Comparison of ENCODE assay signal across 11 cellular contexts in genomic region chr21:43734830-43735229, GRCh38. TPM values are rescaled to one million over a fixed set of nuclear protein-coding genes. Genes with fewer than 3 reads are reported as not detected.
DNase-seq lines count a peak whose midpoint lies in the region; ATAC-seq and TF ChIP-seq lines count a peak whose summit lies in the region.
"Had no signal": no experiment of that assay in that cellular context is flagged by ENCODE, and none has a peak within 500 bp of the region (broad histone marks: within the 10 kb centered on the region; RNA-seq: fewer than 3 reads in every experiment).

No MANE protein-coding gene starts in this region.

- DNase-seq in AG08396 (ENCODE audit: low spot score) (peak; percentile 62), SW480 (ENCODE audit: low spot score) (peak; percentile 84), fibroblast of mammary gland (ENCODE audit: low read depth) (peak; percentile 72), nephron progenitor cell (no peak), mucosa of descending colon (no peak), ecto neural progenitor cell (ENCODE audit: low spot score) (no peak)
- DNase-seq in activated CD4-positive, alpha-beta T cell treated with anti-CD3 and anti-CD28 coated beads for 36 hours: no peak
- DNase-seq: activated T-cell treated with anti-CD3 and anti-CD28 coated beads, Interleukin-2, amount 50 U/mL, for 1 hour; HCEC 1CT had no signal

- ATAC-seq in mucosa of descending colon (no peak), GM21381 (IDR thresholded peaks at IDR 0.05; ENCODE audit: unreplicated experiment) (no peak)
- ATAC-seq in activated CD4-positive, alpha-beta T cell treated with anti-CD3 and anti-CD28 coated beads for 36 hours: no peak
- ATAC-seq: K562 had no signal

- H3K4me3 Mint-ChIP-seq in nephron progenitor cell: no peak overlapping the region
- H3K4me3 Mint-ChIP-seq in activated CD4-positive, alpha-beta T cell treated with anti-CD3 and anti-CD28 coated beads for 36 hours: no peak overlapping the region

- no peaks in the 10 kb centered on the region for H3K9me3 Mint-ChIP-seq in nephron progenitor cell
- H3K9me3 Mint-ChIP-seq in activated CD4-positive, alpha-beta T cell treated with anti-CD3 and anti-CD28 coated beads for 36 hours (ENCODE audit: low read depth): no peaks in the 10 kb centered on the region

- peaks cover 38% of the 10 kb centered on the region for H3K4me1 ChIP-seq in mucosa of descending colon (ENCODE audit: low read depth)

- no peak overlapping the region for H3K4me3 ChIP-seq in fibroblast of mammary gland (ENCODE audit: control insufficient read depth, low read depth, low read length)
- H3K4me3 ChIP-seq in mucosa of descending colon: no peak overlapping the region
- H3K4me3 ChIP-seq: K562 had no signal

- peak overlapping the region; percentile 51 for H3K27ac Mint-ChIP-seq in nephron progenitor cell
- H3K27ac Mint-ChIP-seq in activated CD4-positive, alpha-beta T cell treated with anti-CD3 and anti-CD28 coated beads for 36 hours: no peak overlapping the region

- intact Hi-C loops in mucosa of descending colon (cut with DNase I, micrococcal nuclease): no loop called here
- intact Hi-C loops in activated CD4-positive, alpha-beta T cell treated with anti-CD3 and anti-CD28 coated beads for 36 hours (cut with DNase I, micrococcal nuclease): no loop called here

- H3K36me3 Mint-ChIP-seq in nephron progenitor cell (ENCODE audit: low read depth): peaks cover 11% of the 10 kb centered on the region
- peaks cover 10% of the 10 kb centered on the region for H3K36me3 Mint-ChIP-seq in activated CD4-positive, alpha-beta T cell treated with anti-CD3 and anti-CD28 coated beads for 36 hours (ENCODE audit: low read depth)

- no peaks in the 10 kb centered on the region for H3K9me3 ChIP-seq in mucosa of descending colon

- no peaks in the 10 kb centered on the region for H3K27me3 Mint-ChIP-seq in nephron progenitor cell (ENCODE audit: low read depth, poor library complexity)
- H3K27me3 Mint-ChIP-seq in activated CD4-positive, alpha-beta T cell treated with anti-CD3 and anti-CD28 coated beads for 36 hours: no peaks in the 10 kb centered on the region

- CTCF ChIA-PET in activated CD4-positive, alpha-beta T cell treated with anti-CD3 and anti-CD28 coated beads for 36 hours (lab: Charles Lee): interaction anchor here (0.7 to 1.6 kb wide), 2 partner anchors 37 to 177 kb away, joined by 3 read pairs; no protein-coding TSS in a partner anchor

- peaks cover 37% of the 10 kb centered on the region for H3K4me1 Mint-ChIP-seq in nephron progenitor cell
- peaks cover 44% of the 10 kb centered on the region for H3K4me1 Mint-ChIP-seq in activated CD4-positive, alpha-beta T cell treated with anti-CD3 and anti-CD28 coated beads for 36 hours

- no peaks in the 10 kb centered on the region for H3K36me3 ChIP-seq in mucosa of descending colon (ENCODE audit: low read depth)

- no peak for TF ChIP-seq CTCF in fibroblast of mammary gland (conservative IDR thresholded peaks at IDR 0.05; ENCODE audit: control insufficient read depth, insufficient read depth, low read depth, low read length)
- no peak for TF ChIP-seq CTCF in nephron progenitor cell (IDR thresholded peaks at IDR 0.05)
- TF ChIP-seq CTCF in mucosa of descending colon (IDR thresholded peaks at IDR 0.05): no peak

- POLR2A ChIA-PET in activated CD4-positive, alpha-beta T cell treated with anti-CD3 and anti-CD28 coated beads for 36 hours (lab: Charles Lee): interaction anchor here (1.2 kb wide), 1 partner anchor 74 kb away, joined by 4 read pairs; no protein-coding TSS in a partner anchor

RNA-seq across cellular contexts. Expression of gene PDXK, which starts 15.9 kb away (rescaled TPM):
- 100 to 1,000 TPM; 113 to 179 (median 161) TPM for total RNA-seq in mucosa of descending colon
- 100 to 1,000 TPM in 1 of 2 experiments, 10 to 100 TPM in 1; 96.9 to 117 TPM for total RNA-seq in activated CD4-positive, alpha-beta T cell treated with anti-CD3 and anti-CD28 coated beads for 36 hours

RNA-seq across cellular contexts. Expression of gene CSTB, which starts 41.3 kb away (rescaled TPM):
- 10 to 100 TPM; 36.2 to 64.5 (median 56.8) TPM for total RNA-seq in mucosa of descending colon
- 10 to 100 TPM; 29.9 to 30.9 TPM for total RNA-seq in activated CD4-positive, alpha-beta T cell treated with anti-CD3 and anti-CD28 coated beads for 36 hours

RNA-seq across cellular contexts. Expression of gene RRP1, which starts 54.5 kb away (rescaled TPM):
- 10 to 100 TPM; 15.9 to 16.3 (median 16.3) TPM for total RNA-seq in mucosa of descending colon
- total RNA-seq in activated CD4-positive, alpha-beta T cell treated with anti-CD3 and anti-CD28 coated beads for 36 hours: 10 to 100 TPM; 51.7 to 53.4 TPM

Comparison
In these comparisons a context has a peak if more than half of its experiments do, and no peak if none do; other contexts are left out.
1. DNase-seq: peak in AG08396 (single experiment), SW480 (single experiment) and fibroblast of mammary gland (single experiment); none in nephron progenitor cell (single experiment), mucosa of descending colon (0 of 3), ecto neural progenitor cell (single experiment) and activated CD4-positive, alpha-beta T cell treated with anti-CD3 and anti-CD28 coated beads for 36 hours (single experiment).